ENCODE assay signal across 8 cellular contexts in the genomic region with DNA sequence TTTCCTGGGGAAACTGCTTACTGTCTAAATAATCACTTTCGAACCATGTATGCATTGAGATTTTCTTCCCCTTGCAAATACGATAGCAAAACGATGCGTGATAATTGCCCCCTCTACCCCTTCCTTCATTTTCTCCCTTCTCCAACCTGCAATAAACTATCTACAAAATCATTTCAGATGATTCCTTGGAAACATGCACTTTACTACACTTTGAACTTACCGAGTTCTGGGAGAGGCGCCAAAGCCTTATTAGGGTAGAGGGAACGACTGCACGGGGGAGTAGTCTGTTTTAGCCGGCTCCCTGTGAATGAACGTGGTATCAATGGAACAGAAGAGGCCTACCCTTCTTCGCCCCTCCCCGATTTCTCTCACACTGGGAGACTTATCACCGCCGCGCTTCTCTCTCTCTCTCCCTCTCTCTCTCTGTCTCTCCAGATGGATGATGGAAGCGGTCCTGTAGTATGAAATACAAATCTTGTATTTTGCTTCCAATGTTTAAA. TPM values are rescaled to one million over a fixed set of nuclear protein-coding genes. Genes with fewer than 3 reads are reported as not detected.
DNase-seq lines count a peak whose midpoint lies in the region; ATAC-seq, FAIRE-seq and TF ChIP-seq lines count a peak whose summit lies in the region.

A gene with protein sequence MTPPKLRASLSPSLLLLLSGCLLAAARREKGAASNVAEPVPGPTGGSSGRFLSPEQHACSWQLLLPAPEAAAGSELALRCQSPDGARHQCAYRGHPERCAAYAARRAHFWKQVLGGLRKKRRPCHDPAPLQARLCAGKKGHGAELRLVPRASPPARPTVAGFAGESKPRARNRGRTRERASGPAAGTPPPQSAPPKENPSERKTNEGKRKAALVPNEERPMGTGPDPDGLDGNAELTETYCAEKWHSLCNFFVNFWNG (minus strand): TSS at position 309 of the 500 bp plus-strand sequence. CDS start 517 bp downstream, outside the sequence.

- H3K9ac ChIP-seq in DND-41 (ENCODE audit: low read depth, low read length) = peak within 1 kb of the TSS; percentile 83
- peak within 1 kb of the TSS; percentile 22; the same call in 1 of the 2 replicates for H3K9ac ChIP-seq in KMS-11
- peak within 1 kb of the TSS; percentile 65 to 91 for H3K9ac ChIP-seq in K562 (ENCODE audit: insufficient read depth in 1 of 2, low read depth in 2 of 2, low read length in 2 of 2)

- H2AFZ ChIP-seq in DND-41 (ENCODE audit: low read depth, low read length) (peak within 1 kb of the TSS; percentile 96), KMS-11 (ENCODE audit: low read depth) (peak within 1 kb of the TSS; percentile 74), K562 (ENCODE audit: low read depth, low read length) (peak within 1 kb of the TSS; percentile 95)

- no peak for TF ChIP-seq RAD21 in K562 (CRISPR knock-in tag; conservative IDR thresholded peaks at IDR 0.05 in 1 of 2, IDR thresholded peaks at IDR 0.05 in 1 of 2)

- intact Hi-C loops in K562 (cut with micrococcal nuclease) = loop anchor here (2.0 to 10.0 kb wide), 3 partner anchors 42 to 524 kb away; no protein-coding TSS in a partner anchor

- H3K27ac ChIP-seq in DND-41 (ENCODE audit: low read length) (peak within 1 kb of the TSS; percentile 70), KMS-11 (peak within 1 kb of the TSS; percentile 11), K562 (ENCODE audit: extremely low read depth, low read depth, low read length) (peak within 1 kb of the TSS; percentile 50; the same call in 1 of the 3 replicates), skin epidermis (peak within 1 kb of the TSS in 20 of 21 experiments; percentile 22 to 87 (median 73))

- H3K4me3 ChIP-seq in DND-41 (ENCODE audit: low read depth in 1 of 2, low read length in 2 of 2) (peak within 1 kb of the TSS; percentile 64 to 67), KMS-11 (IDR thresholded peaks at IDR 0.05; ENCODE audit: insufficient read depth, low read depth, low read length) (no peak within 1 kb of the TSS), K562 (peak within 1 kb of the TSS; percentile 74), skin epidermis (peak within 1 kb of the TSS; percentile 64 to 96 (median 74))

- TF ChIP-seq EP300 in K562 (IDR thresholded peaks at IDR 0.05; ENCODE audit: low read length) = no peak

- FAIRE-seq in K562 (lab: Jason Lieb, UNC) = peak; percentile 56

- H4K20me1 ChIP-seq in DND-41 (ENCODE audit: insufficient read depth, low read length) (no peaks in the 10 kb centered on the region), KMS-11 (ENCODE audit: insufficient read depth) (no peaks in the 10 kb centered on the region), K562 (replicated peaks; ENCODE audit: control insufficient read depth, insufficient read depth, low read length) (no peaks in the 10 kb centered on the region)

- H3K4me2 ChIP-seq in DND-41 (ENCODE audit: insufficient read depth, low read length) = peak within 1 kb of the TSS; percentile 94
- H3K4me2 ChIP-seq in KMS-11 = peak within 1 kb of the TSS; percentile 94
- peak within 1 kb of the TSS; percentile 81 for H3K4me2 ChIP-seq in K562 (ENCODE audit: insufficient read depth, low read length)

- in situ Hi-C loops in K562 (cut with MboI) = loop anchor here (25.0 kb wide), 2 partner anchors 622 to 997 kb away; a partner anchor contains a TSS

- no TSS peak for BruUV-seq in K562 (replicated peaks; lab: Mats Ljungman, UMichigan)

- POLR2A ChIA-PET in K562 (lab: Yijun Ruan, JAX) = interaction anchor here (0.8 to 1.5 kb wide), 2 partner anchors 12 to 15 kb away, joined by 3 to 4 read pairs; a partner anchor contains a TSS

- no peak for TF ChIP-seq POLR2A in K562 (conservative IDR thresholded peaks at IDR 0.05)

- H3K36me3 ChIP-seq in DND-41 (ENCODE audit: insufficient read depth, low read length) = peaks cover 10% of the 10 kb centered on the region; the same call in 1 of the 2 replicates
- no peaks in the 10 kb centered on the region for H3K36me3 ChIP-seq in KMS-11 (ENCODE audit: insufficient read depth)
- no peaks in the 10 kb centered on the region for H3K36me3 ChIP-seq in K562 (ENCODE audit: control insufficient read depth, insufficient read depth, low read length)

- peak; percentile 80 for DNase-seq in DND-41
- DNase-seq in RPMI7951 (ENCODE audit: low read depth) = peak; percentile 54
- DNase-seq in K562 (ENCODE audit: extremely low read depth in 1 of 4, low spot score in 3 of 4) = peak; percentile 42 to 76 (median 54)
- peak; percentile 56 for DNase-seq in iPS-NIHi7 (ENCODE audit: extremely low spot score)

- TF ChIP-seq CTCF in DND-41 (IDR thresholded peaks at IDR 0.05; ENCODE audit: borderline replicate concordance, extremely low read depth, low read length, poor library complexity, severe bottlenecking) = no peak
- no peak for TF ChIP-seq CTCF in KMS-11 (conservative IDR thresholded peaks at IDR 0.05; ENCODE audit: low read depth, low read length)
- TF ChIP-seq CTCF in K562 (IDR thresholded peaks at IDR 0.05 in 2 of 3, conservative IDR thresholded peaks at IDR 0.05 in 1 of 3; ENCODE audit: insufficient read depth in 2 of 3, low read depth in 1 of 3, low read length in 3 of 3) = no peak; a peak in 1 of 6 replicates

- H3K79me2 ChIP-seq in DND-41 (ENCODE audit: insufficient read depth, low read length) (peaks cover 8% of the 10 kb centered on the region), KMS-11 (ENCODE audit: insufficient read depth, low read depth) (no peaks in the 10 kb centered on the region), K562 (ENCODE audit: control insufficient read depth, insufficient read depth, low read length) (peaks cover 7% of the 10 kb centered on the region; the same call in 1 of the 3 replicates)

- ATAC-seq in DND-41 (ENCODE audit: insufficient read depth, low read depth) (peak; percentile 67), K562 (peak; percentile 68), GM19351 (IDR thresholded peaks at IDR 0.05; ENCODE audit: unreplicated experiment) (no peak), HG02763 (IDR thresholded peaks at IDR 0.05; ENCODE audit: unreplicated experiment) (no peak)

- 0% methylated on average over 11 of the region's 16 CpGs for WGBS in K562 (ENCODE audit: insufficient coverage, low coverage, missing lambda C conversion rate)

- H3K4me1 ChIP-seq in DND-41 (ENCODE audit: insufficient read depth, low read length) (peaks cover 32% of the 10 kb centered on the region), KMS-11 (ENCODE audit: low read depth, poor library complexity, severe bottlenecking) (peaks cover 23% of the 10 kb centered on the region), K562 (replicated peaks in 1 of 2; ENCODE audit: control insufficient read depth in 2 of 2, insufficient read depth in 2 of 2, low read length in 2 of 2) (peaks cover 0 to 10% of the 10 kb centered on the region in 2 experiments; a peak in 2 of 5 replicates)

- H3K9me3 ChIP-seq in DND-41 (ENCODE audit: insufficient read depth, low read length, severe bottlenecking) = no peaks in the 10 kb centered on the region
- no peaks in the 10 kb centered on the region for H3K9me3 ChIP-seq in K562 (replicated peaks; ENCODE audit: control insufficient read depth, insufficient read depth, low read depth, low read length)

- H3K9me1 ChIP-seq in K562 (ENCODE audit: control insufficient read depth, insufficient read depth, low read length) = no peaks in the 10 kb centered on the region

- CTCF ChIA-PET in K562 (lab: Yijun Ruan, JAX; ENCODE audit: low intra/inter-chr PET ratio) = interaction anchor here (1.0 to 1.5 kb wide), 2 partner anchors 151 to 416 kb away, joined by 3 to 4 read pairs; no protein-coding TSS in a partner anchor

- H3K27me3 ChIP-seq in DND-41 (ENCODE audit: insufficient read depth, low read length, poor library complexity) (no peaks in the 10 kb centered on the region), KMS-11 (ENCODE audit: insufficient read depth, low read depth) (no peaks in the 10 kb centered on the region), K562 (ENCODE audit: control insufficient read depth in 2 of 2, insufficient read depth in 2 of 2, low read length in 2 of 2) (no peaks in the 10 kb centered on the region)

TF ChIP-seq in K562, 482 proteins besides CTCF, POLR2A, EP300 and RAD21 (continues in another document):
- no peak; the same call in none of the 2 replicates for TF ChIP-seq SP1 (CRISPR knock-in tag; IDR thresholded peaks at IDR 0.05)
- peak in 1 of 2 experiments; percentile 58; a peak in 1 of 4 replicates for TF ChIP-seq SRF (CRISPR knock-in tag; IDR thresholded peaks at IDR 0.05)
- TF ChIP-seq, protein P1, sequence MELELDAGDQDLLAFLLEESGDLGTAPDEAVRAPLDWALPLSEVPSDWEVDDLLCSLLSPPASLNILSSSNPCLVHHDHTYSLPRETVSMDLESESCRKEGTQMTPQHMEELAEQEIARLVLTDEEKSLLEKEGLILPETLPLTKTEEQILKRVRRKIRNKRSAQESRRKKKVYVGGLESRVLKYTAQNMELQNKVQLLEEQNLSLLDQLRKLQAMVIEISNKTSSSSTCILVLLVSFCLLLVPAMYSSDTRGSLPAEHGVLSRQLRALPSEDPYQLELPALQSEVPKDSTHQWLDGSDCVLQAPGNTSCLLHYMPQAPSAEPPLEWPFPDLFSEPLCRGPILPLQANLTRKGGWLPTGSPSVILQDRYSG (tag; conservative IDR thresholded peaks at IDR 0.05; ENCODE audit: low read depth) = no peak
- TF ChIP-seq SMARCA4 (IDR thresholded peaks at IDR 0.05) = peak; percentile 23; the same call in 1 of the 2 replicates
- no peak for TF ChIP-seq POLR2AphosphoS5 (IDR thresholded peaks at IDR 0.05; ENCODE audit: control insufficient read depth, insufficient read depth, low read depth, low read length)
- TF ChIP-seq MYNN (IDR thresholded peaks at IDR 0.05) = peak; percentile 3; the same call in 1 of the 2 replicates
- no peak for TF ChIP-seq MYNN (CRISPR knock-in tag; IDR thresholded peaks at IDR 0.05)

RNA-seq across cellular contexts. Expression of the gene that starts here (rescaled TPM):
- 0.12 and 0.20 TPM in 2 replicates for total RNA-seq in RPMI7951 (2014; rRNA removed; shearing (Covaris generic))
- total RNA-seq in K562 (2011; cell fraction: chromatin; rRNA removed; ENCODE audit: low replicate concordance) = 2.4 and 3.3 TPM in 2 replicates
- 1.4 and 2.3 TPM in 2 replicates for total RNA-seq in K562 (2011; cell fraction: nucleolus; rRNA removed)
- 3.1 and 3.2 TPM in 2 replicates for total RNA-seq in K562 (2011; cell fraction: nucleoplasm; rRNA removed)
- total RNA-seq in K562 (2014; rRNA removed) (1.6 and 2.5 TPM in 2 replicates), K562 (2014; rRNA removed; fragmentation: Illumina TruSeq; extraction: Trizol) (1.3 and 1.7 TPM in 2 replicates), K562 (2015; rRNA removed; fragmentation: Illumina TruSeq; extraction: Trizol) (1.4 and 1.5 TPM in 2 replicates), K562 (2021) (3.0 TPM in 2 replicates)
- polyA plus RNA-seq in K562 (2011; rRNA removed) (0.84 and 0.91 TPM in 2 replicates), K562 (2014; fragmentation: Illumina TruSeq; extraction: Trizol) (1.8 and 2.0 TPM in 2 replicates), K562 (2014; fragmentation: Nextera tagmentation; extraction: Ambion mirVana) (under 1 TPM; 0.58 to 0.78 TPM), K562 (2014; rRNA removed) (2.2 and 2.4 TPM in 2 replicates)
- polyA plus RNA-seq in K562 (2011; cell fraction: cytosol; rRNA removed) = 0.66 and 1.0 TPM in 2 replicates
- polyA plus RNA-seq in K562 (2011; cell fraction: nucleus; rRNA removed) = 1.2 and 1.5 TPM in 2 replicates
- polyA plus RNA-seq in K562 (2012) = 3.5 and 3.7 TPM in 2 replicates
- polyA minus RNA-seq in K562 (2011; rRNA and poly(A)+ RNA removed) = 0.45 and 0.46 TPM in 2 replicates
- polyA minus RNA-seq in K562 (2011; cell fraction: cytosol; rRNA and poly(A)+ RNA removed) = 0.38 and 0.82 TPM in 2 replicates
- 0.94 and 2.0 TPM in 2 replicates for polyA minus RNA-seq in K562 (2011; cell fraction: nucleus; rRNA and poly(A)+ RNA removed)

Comparison
In these comparisons a context has a peak if more than half of its experiments do, and no peak if none do; other contexts are left out.
1. Peak in DNase-seq in RPMI7951; RNA of the gene not detected or under 1 TPM.
2. ATAC-seq: peak in DND-41 (single experiment) and K562 (single experiment); none in GM19351 (single experiment) and HG02763 (single experiment).
3. H3K27ac ChIP-seq: peak in every context shown above with its lines; median percentile 73 in skin epidermis; 70 in DND-41; 50 in K562; 11 in KMS-11.
4. H3K9ac ChIP-seq: peak in every context shown above with its lines; median percentile 83 in DND-41; 78 in K562; 22 in KMS-11.
5. Peak in every context shown above with its lines, with median percentiles within 50 percentile points of each other: DNase-seq, H2AFZ ChIP-seq and H3K4me2 ChIP-seq.